ENCODE assay signal across 1 cellular context in genomic region chr18:8874872-8875271, GRCh38.
TF ChIP-seq lines count a peak whose summit lies in the region.

No MANE protein-coding gene starts in this region.

TF ChIP-seq in GM12878, 131 proteins besides CTCF, POLR2A, EP300 and RAD21 (continued from another document):
- TF ChIP-seq PKNOX1 (IDR thresholded peaks at IDR 0.05), result no peak
